Comparison of ENCODE assay signal across 14 cellular contexts in the genomic region with DNA sequence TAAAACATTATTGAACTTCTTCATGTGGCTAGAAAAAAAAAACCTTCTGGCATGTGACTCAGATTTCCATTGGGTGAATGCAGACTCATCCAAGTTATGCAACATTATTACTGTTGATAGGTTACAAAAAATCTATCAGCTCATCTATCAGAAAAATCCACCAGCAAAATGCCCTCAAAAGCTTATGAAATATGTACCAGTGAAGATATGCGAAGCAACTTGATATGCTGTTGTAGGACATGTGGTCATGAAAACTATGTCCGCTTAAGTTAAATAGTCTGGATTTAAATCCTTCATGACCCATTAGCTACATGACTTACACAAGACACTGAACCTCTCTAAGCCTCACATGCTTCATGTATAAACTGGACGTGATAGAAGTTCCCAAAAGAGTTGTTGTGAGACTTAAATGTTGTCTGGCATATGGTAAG. TPM values are rescaled to one million over a fixed set of nuclear protein-coding genes. Genes with fewer than 3 reads are reported as not detected.
DNase-seq lines count a peak whose midpoint lies in the region; ATAC-seq and TF ChIP-seq lines count a peak whose summit lies in the region.
"Had no signal": no experiment of that assay in that cellular context is flagged by ENCODE, and none has a peak within 500 bp of the region (broad histone marks: within the 10 kb centered on the region; RNA-seq: fewer than 3 reads in every experiment).

No MANE protein-coding gene starts in this region.

- no peak overlapping the region for H2AFZ ChIP-seq in IMR-90 (replicated peaks; ENCODE audit: low read length, poor library complexity)

- no peak overlapping the region for H3K4ac ChIP-seq in IMR-90 (ENCODE audit: low read depth, low read length)

- DNase-seq in IMR-90 (peak; percentile 86), esophagus muscularis mucosa (ENCODE audit: extremely low spot score) (no peak), right lobe of liver (no peak), SKM-1 (lab: John Stamatoyannopoulos, UW; ENCODE audit: unreplicated experiment) (no peak), cortex of kidney (lab: John Stamatoyannopoulos, UW) (no peak)
- DNase-seq: activated CD4-positive, alpha-beta T cell treated with anti-CD3 and anti-CD28 coated beads, Interleukin-2, amount 50 U/mL, for 1 hour; CD4-positive, alpha-beta memory T cell; immature natural killer cell; NCI-H1436 treated with DMSO at 0.1 percent for 48 hours; SW 1271 had no signal

- no peak for TF ChIP-seq EP300 in esophagus muscularis mucosa (IDR thresholded peaks at IDR 0.05)

- H3K36me3 ChIP-seq in IMR-90 (ENCODE audit: control insufficient read depth, insufficient read depth, low read length) (no peaks in the 10 kb centered on the region), esophagus muscularis mucosa (no peaks in the 10 kb centered on the region), right lobe of liver (no peaks in the 10 kb centered on the region), subcutaneous abdominal adipose tissue (ENCODE audit: control insufficient read depth in 5 of 5, insufficient read depth in 5 of 5, low read length in 5 of 5) (no peaks in the 10 kb centered on the region)
- H3K36me3 ChIP-seq: ovary had no signal

- H2AK9ac ChIP-seq in IMR-90 (replicated peaks; ENCODE audit: low read depth, low read length, poor library complexity) = no peak overlapping the region

- no peak overlapping the region for H3K23ac ChIP-seq in IMR-90 (ENCODE audit: low read depth, low read length)

- no peak overlapping the region for H2BK120ac ChIP-seq in IMR-90 (ENCODE audit: low read depth, low read length)

- POLR2A ChIA-PET in IMR-90 (lab: Charles Lee; ENCODE audit: unreplicated experiment) = interaction anchor here (1.0 kb wide), 1 partner anchor 26 kb away, joined by 4 read pairs; the partner anchor contains the start of gene DSTN

- H3K9ac ChIP-seq in IMR-90 (ENCODE audit: low read depth, low read length) = no peak overlapping the region
- H3K9ac ChIP-seq in subcutaneous abdominal adipose tissue (ENCODE audit: low read length in 5 of 5) = no peak overlapping the region

- peak overlapping the region; percentile 61; the same call in 1 of the 2 replicates for H2BK20ac ChIP-seq in IMR-90 (ENCODE audit: low read depth, low read length)

- H2AK5ac ChIP-seq in IMR-90 (ENCODE audit: low read depth, low read length) = no peak overlapping the region

- H3K4me3 ChIP-seq in IMR-90 (ENCODE audit: insufficient read depth, low read depth, low read length) (no peak overlapping the region), esophagus muscularis mucosa (peak overlapping the region in 1 of 4 donors; percentile 24), right lobe of liver (no peak overlapping the region), subcutaneous abdominal adipose tissue (ENCODE audit: low read depth in 1 of 5, low read length in 5 of 5) (no peak overlapping the region)
- H3K4me3 ChIP-seq: ovary had no signal

- BruUV-seq in IMR-90 (replicated peaks; lab: Mats Ljungman, UMichigan) = no TSS peak

- peaks cover 0 to 6% of the 10 kb centered on the region in 2 experiments; a peak in 1 of 4 replicates for H3K79me1 ChIP-seq in IMR-90 (ENCODE audit: low read depth in 1 of 2, low read length in 2 of 2)

- TF ChIP-seq CTCF in IMR-90 (conservative IDR thresholded peaks at IDR 0.05; ENCODE audit: low read depth, low read length) (no peak), esophagus muscularis mucosa (IDR thresholded peaks at IDR 0.05) (no peak), right lobe of liver (IDR thresholded peaks at IDR 0.05) (no peak)

- no peak overlapping the region for H3K14ac ChIP-seq in IMR-90 (replicated peaks; ENCODE audit: low read depth, low read length)

- intact Hi-C loops in IMR-90 (cut with micrococcal nuclease) = loop anchor here (1.0 kb wide), 1 partner anchor 26 kb away; no protein-coding TSS in a partner anchor
- intact Hi-C loops in esophagus muscularis mucosa (cut with DNase I) = no loop called here
- intact Hi-C loops in right lobe of liver (cut with DNase I) = no loop called here

- 0 out of 2 replicates have a peak, but pooled peaks have one; percentile 3 for TF ChIP-seq RAD21 in IMR-90 (IDR thresholded peaks at IDR 0.05; ENCODE audit: low read length)

- peak overlapping the region in 1 of 2 experiments; percentile 41; a peak in 1 of 4 replicates for H4K8ac ChIP-seq in IMR-90 (ENCODE audit: low read depth in 2 of 2, low read length in 2 of 2)

- dilution Hi-C loops in IMR-90 (cut with HindIII; ENCODE audit: low sequenced_read_pairs, unreplicated experiment) = no loop called here

- 0 out of 3 replicates have a peak overlapping the region, but pooled peaks have one; percentile 10 for H2BK15ac ChIP-seq in IMR-90 (ENCODE audit: low read depth, low read length)

- H3K9me1 ChIP-seq in IMR-90 (ENCODE audit: insufficient read depth, low read length) = peaks cover 10% of the 10 kb centered on the region

- no peak overlapping the region for H4K5ac ChIP-seq in IMR-90 (ENCODE audit: low read depth, low read length)

- H3K4me1 ChIP-seq in IMR-90 (ENCODE audit: control insufficient read depth, insufficient read depth, low read length) = peaks cover 7% of the 10 kb centered on the region
- peaks cover 9 to 80% (median 72%) of the 10 kb centered on the region in 4 donors for H3K4me1 ChIP-seq in esophagus muscularis mucosa
- peaks cover 0 to 13% (median 3%) of the 10 kb centered on the region in 4 donors for H3K4me1 ChIP-seq in right lobe of liver
- peaks cover 0 to 13% (median 4%) of the 10 kb centered on the region in 5 donors for H3K4me1 ChIP-seq in subcutaneous abdominal adipose tissue (ENCODE audit: control insufficient read depth in 5 of 5, insufficient read depth in 5 of 5, low read length in 5 of 5)

- CTCF ChIA-PET in IMR-90 (lab: Yijun Ruan, JAX) = interaction anchor here (0.6 to 1.0 kb wide), 4 partner anchors 10 to 606 kb away, joined by 3 to 11 read pairs (median 4); partner anchors contain the start of gene DSTN

- peak overlapping the region; percentile 98; the same call in 1 of the 2 replicates for H3K27ac ChIP-seq in IMR-90 (ENCODE audit: insufficient read depth, low read length)
- peak overlapping the region; percentile 79 to 83 (median 82) for H3K27ac ChIP-seq in esophagus muscularis mucosa (replicated peaks in 1 of 4)
- H3K27ac ChIP-seq in right lobe of liver = peak overlapping the region in 2 of 3 donors; percentile 12 to 73
- peak overlapping the region; percentile 76 for H3K27ac ChIP-seq in subcutaneous abdominal adipose tissue (ENCODE audit: low read depth, low read length)

- H3K56ac ChIP-seq in IMR-90 (ENCODE audit: extremely low read depth, insufficient read depth, low read length) = 0 out of 2 replicates have a peak overlapping the region, but pooled peaks have one; percentile 46

- H4K20me1 ChIP-seq in IMR-90 (ENCODE audit: insufficient read depth, low read length) = peaks cover 7% of the 10 kb centered on the region; the same call in 1 of the 2 replicates

- H3K27me3 ChIP-seq in IMR-90 (ENCODE audit: control insufficient read depth, insufficient read depth, low read length) (peaks cover 4% of the 10 kb centered on the region), esophagus muscularis mucosa (no peaks in the 10 kb centered on the region), right lobe of liver (no peaks in the 10 kb centered on the region), subcutaneous abdominal adipose tissue (ENCODE audit: control insufficient read depth in 5 of 5, insufficient read depth in 4 of 5, low read length in 5 of 5) (no peaks in the 10 kb centered on the region)
- H3K27me3 ChIP-seq: ovary had no signal

- peak overlapping the region; percentile 74; the same call in 1 of the 2 replicates for H3K4me2 ChIP-seq in IMR-90 (ENCODE audit: low read depth, low read length)

- in situ Hi-C loops in IMR-90 (cut with MboI; ENCODE audit: low sequenced_read_pairs) = no loop called here

- H3K9me3 ChIP-seq in IMR-90 (ENCODE audit: control insufficient read depth, insufficient read depth, low read length) (no peaks in the 10 kb centered on the region), esophagus muscularis mucosa (no peaks in the 10 kb centered on the region), right lobe of liver (no peaks in the 10 kb centered on the region), subcutaneous abdominal adipose tissue (ENCODE audit: control insufficient read depth in 5 of 5, low read length in 5 of 5) (no peaks in the 10 kb centered on the region)
- H3K9me3 ChIP-seq: ovary had no signal

- WGBS in IMR-90 (ENCODE audit: extremely low coverage in 2 of 2, insufficient read length in 1 of 2), 2 experiments = no CpG with 5 or more reads among the region's 3 CpGs
- 46% methylated on average over 3 of the region's 3 CpGs for WGBS in esophagus muscularis mucosa
- WGBS in right lobe of liver (ENCODE audit: insufficient coverage, low coverage, low lambda C conversion rate, missing lambda C conversion rate) = 71% methylated on average over 3 of the region's 3 CpGs

- peak overlapping the region; percentile 73; the same call in 1 of the 2 replicates for H3K18ac ChIP-seq in IMR-90 (ENCODE audit: low read depth, low read length)

- no peak overlapping the region for H4K91ac ChIP-seq in IMR-90 (ENCODE audit: insufficient read depth, low read depth, low read length)

- H2BK5ac ChIP-seq in IMR-90 (ENCODE audit: low read depth, low read length, poor library complexity, severe bottlenecking) = peak overlapping the region; percentile 73

- ATAC-seq in IMR-90 (ENCODE audit: low read depth) (peak; percentile 71), right lobe of liver (peak in 3 of 4 donors; percentile 21 to 39 (median 36)), GM18873 (IDR thresholded peaks at IDR 0.05; ENCODE audit: low FRiP score, unreplicated experiment) (no peak), HG02981 (IDR thresholded peaks at IDR 0.05; ENCODE audit: unreplicated experiment) (no peak)

- TF ChIP-seq POLR2A in IMR-90 (IDR thresholded peaks at IDR 0.05; ENCODE audit: low read depth, low read length) = no peak
- no peak for TF ChIP-seq POLR2A in esophagus muscularis mucosa (IDR thresholded peaks at IDR 0.05; ENCODE audit: low read depth)
- no peak for TF ChIP-seq POLR2A in right lobe of liver (IDR thresholded peaks at IDR 0.05)

TF ChIP-seq in IMR-90, 13 proteins besides CTCF, POLR2A, EP300 and RAD21 (continues in another document):
- TF ChIP-seq BHLHE40 (IDR thresholded peaks at IDR 0.05; ENCODE audit: low read depth, low read length) = peak; percentile 57; the same call in 1 of the 2 replicates
- TF ChIP-seq RFX5 (IDR thresholded peaks at IDR 0.05; ENCODE audit: low read depth, low read length) = no peak
- TF ChIP-seq MAFK (IDR thresholded peaks at IDR 0.05; ENCODE audit: low read depth, low read length) = no peak

RNA-seq across cellular contexts. Expression of gene BFSP1, which starts 12.4 kb away (rescaled TPM):
- 1.9 and 2.0 TPM in 2 replicates for total RNA-seq in IMR-90 (2012; rRNA removed)
- polyA plus RNA-seq in IMR-90 (2012; rRNA removed) = 0.85 and 1.1 TPM in 2 replicates
- polyA plus RNA-seq in IMR-90 (2012; cell fraction: cytosol; rRNA removed) = 0.78 and 1.1 TPM in 2 replicates
- 0.57 and 1.1 TPM in 2 replicates for polyA plus RNA-seq in IMR-90 (2012; cell fraction: nucleus; rRNA removed; ENCODE audit: low replicate concordance)
- 1 to 10 TPM; 2.7 to 7.3 (median 6.4) TPM for total RNA-seq in esophagus muscularis mucosa
- total RNA-seq in right lobe of liver = under 1 TPM; 0.16 to 0.68 (median 0.25) TPM

RNA-seq across cellular contexts. Expression of gene DSTN, which starts 26.3 kb away (rescaled TPM):
- total RNA-seq in IMR-90 (2012; rRNA removed) (221 and 383 TPM in 2 replicates), esophagus muscularis mucosa (1,000 to 10,000 TPM; 2,370 to 3,630 (median 3,339) TPM), right lobe of liver (10 to 100 TPM; 65.8 to 94.4 (median 86.9) TPM)
- 258 and 269 TPM in 2 replicates for polyA plus RNA-seq in IMR-90 (2012; rRNA removed)
- 105 and 120 TPM in 2 replicates for polyA plus RNA-seq in IMR-90 (2012; cell fraction: cytosol; rRNA removed)
- 20.5 and 87.7 TPM in 2 replicates for polyA plus RNA-seq in IMR-90 (2012; cell fraction: nucleus; rRNA removed; ENCODE audit: low replicate concordance)

Comparison
In these comparisons a context has a peak if more than half of its experiments do, and no peak if none do; other contexts are left out.
1. ATAC-seq: peak in IMR-90 (single experiment) and right lobe of liver (3 of 4); none in GM18873 (single experiment) and HG02981 (single experiment).
2. H3K27ac ChIP-seq: peak in every context shown above with its lines; median percentile 98 in IMR-90; 82 in esophagus muscularis mucosa; 76 in subcutaneous abdominal adipose tissue; 42 in right lobe of liver.